In genomic region chr15:81758789-81759188, GRCh38 we compare ENCODE assay signal across 1 cellular context.
TF ChIP-seq lines count a peak whose summit lies in the region.

No MANE protein-coding gene starts in this region.

TF ChIP-seq in HEK293, 187 proteins besides CTCF, POLR2A, EP300 and RAD21 (continued from another document):
- peak; percentile 74 for TF ChIP-seq PRDM6 (tag by site-specific recombination; IDR thresholded peaks at IDR 0.05)
- peak; percentile 93 for TF ChIP-seq TCF7L2 (IDR thresholded peaks at IDR 0.05; ENCODE audit: borderline replicate concordance, low read depth, low read length)
- peak; percentile 50; the same call in 1 of the 2 replicates for TF ChIP-seq ZNF843 (tag by site-specific recombination; IDR thresholded peaks at IDR 0.05)
- no peak for TF ChIP-seq ZNF174 (tag by site-specific recombination; IDR thresholded peaks at IDR 0.05)
- TF ChIP-seq SP7 (tag by site-specific recombination; IDR thresholded peaks at IDR 0.05) = 0 out of 2 replicates have a peak, but pooled peaks have one; percentile 14
- TF ChIP-seq ZNF280C (tag by site-specific recombination; IDR thresholded peaks at IDR 0.05) = no peak
- no peak for TF ChIP-seq SP3 (tag by site-specific recombination; IDR thresholded peaks at IDR 0.05)
- TF ChIP-seq FEZF1 (tag by site-specific recombination; IDR thresholded peaks at IDR 0.05) = peak; percentile 82
- no peak for TF ChIP-seq ZNF596 (tag by site-specific recombination; IDR thresholded peaks at IDR 0.05)
- TF ChIP-seq YY2 (tag by site-specific recombination; IDR thresholded peaks at IDR 0.05) = peak; percentile 29; the same call in 1 of the 2 replicates
- no peak for TF ChIP-seq YY1 (tag by site-specific recombination; IDR thresholded peaks at IDR 0.05)
- TF ChIP-seq SCRT1 (tag by site-specific recombination; IDR thresholded peaks at IDR 0.05; ENCODE audit: borderline replicate concordance) = no peak
